ENCODE assay signal across 15 cellular contexts in the genomic region with DNA sequence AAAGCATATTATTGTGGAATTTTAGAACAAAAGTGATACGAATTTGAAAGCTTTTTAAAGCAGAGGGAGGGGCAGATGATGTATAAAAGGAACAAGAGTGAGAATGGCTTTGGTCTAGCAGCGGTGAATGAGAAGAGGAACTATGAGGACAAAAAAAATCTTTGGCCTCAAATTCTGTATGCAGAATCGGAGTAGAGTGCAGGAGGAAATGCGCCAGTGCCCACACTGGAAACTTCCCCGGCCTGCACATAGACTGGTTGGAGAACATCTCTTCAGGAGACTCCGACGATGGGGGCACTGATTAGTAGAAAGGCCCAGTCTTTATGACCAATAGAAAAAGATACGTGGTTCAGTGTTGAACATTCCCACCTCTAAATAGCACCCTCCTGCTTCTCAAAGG. TPM values are rescaled to one million over a fixed set of nuclear protein-coding genes. Genes with fewer than 3 reads are reported as not detected.
"Had no signal": no experiment of that assay in that cellular context is flagged by ENCODE, and none has a peak within 500 bp of the region (broad histone marks: within the 10 kb centered on the region; RNA-seq: fewer than 3 reads in every experiment).

No MANE protein-coding gene starts in this region.

- H3K27ac Mint-ChIP-seq: activated naive CD4-positive, alpha-beta T cell treated with anti-CD3 and anti-CD28 coated beads, Interleukin-2, amount 10 ng/mL, durations not matched to agents 7 days and 5 days; activated T-helper 2 cell treated with anti-CD3 and anti-CD28 coated beads, Interferon-gamma antibody, Interleukin-2, Interleukin-4, amounts not matched to agents 10 μg/mL and 5 μg/mL and 100 μg/mL, durations not matched to agents 14 hours and 24 hours and 36 hours; progenitor cell of endocrine pancreas; stimulated activated naive CD8-positive, alpha-beta T cell treated with anti-CD3 and anti-CD28 coated beads, Interleukin-15, Interleukin-2, amounts not matched to agents 100 ng/mL and 50 ng/mL, for 24 hours had no signal

- H3K27me3 ChIP-seq: gastroesophageal sphincter, right lobe of liver, spleen, testis had no signal

- H3K36me3 ChIP-seq: right lobe of liver had no signal

- H3K27me3 Mint-ChIP-seq: activated naive CD4-positive, alpha-beta T cell treated with anti-CD3 and anti-CD28 coated beads, Interleukin-2, amount 10 ng/mL, durations not matched to agents 7 days and 5 days; naive thymus-derived CD8-positive, alpha-beta T cell; progenitor cell of endocrine pancreas; stimulated activated naive CD8-positive, alpha-beta T cell treated with anti-CD3 and anti-CD28 coated beads, Interleukin-15, Interleukin-2, amounts not matched to agents 100 ng/mL and 50 ng/mL, for 24 hours had no signal

- ATAC-seq: gastroesophageal sphincter; naive thymus-derived CD8-positive, alpha-beta T cell had no signal

- H3K4me3 Mint-ChIP-seq: activated naive CD4-positive, alpha-beta T cell treated with anti-CD3 and anti-CD28 coated beads, Interleukin-2, amount 10 ng/mL, durations not matched to agents 7 days and 5 days; naive thymus-derived CD8-positive, alpha-beta T cell; stimulated activated naive CD8-positive, alpha-beta T cell treated with anti-CD3 and anti-CD28 coated beads, Interleukin-15, Interleukin-2, amounts not matched to agents 100 ng/mL and 50 ng/mL, for 24 hours had no signal

- H3K4me3 ChIP-seq: coronary artery, gastroesophageal sphincter, right lobe of liver, spleen, testis had no signal

- DNase-seq: activated CD4-positive, alpha-beta T cell treated with anti-CD3 and anti-CD28 coated beads for 48 hours; activated naive CD4-positive, alpha-beta T cell treated with anti-CD3 and anti-CD28 coated beads, Interleukin-2, amount 10 ng/mL, durations not matched to agents 7 days and 5 days; effector memory CD4-positive, alpha-beta T cell; naive thymus-derived CD8-positive, alpha-beta T cell; right lobe of liver; spleen; stimulated activated CD4-positive, alpha-beta T cell treated with anti-CD3 and anti-CD28 coated beads, Interleukin-1b, Interleukin-23, amount 100 ng/mL, for 48 hours; T1000; testis had no signal

- H3K4me1 ChIP-seq: testis had no signal

- H3K9me3 ChIP-seq: gastroesophageal sphincter, right lobe of liver, spleen, testis had no signal

- H3K27ac ChIP-seq: coronary artery, epithelial cell of prostate, gastroesophageal sphincter, right lobe of liver, spleen, testis had no signal

- H3K9me3 Mint-ChIP-seq: activated naive CD4-positive, alpha-beta T cell treated with anti-CD3 and anti-CD28 coated beads, Interleukin-2, amount 10 ng/mL, durations not matched to agents 7 days and 5 days; activated T-helper 2 cell treated with anti-CD3 and anti-CD28 coated beads, Interferon-gamma antibody, Interleukin-2, Interleukin-4, amounts not matched to agents 10 μg/mL and 5 μg/mL and 100 μg/mL, durations not matched to agents 14 hours and 24 hours and 36 hours; naive thymus-derived CD8-positive, alpha-beta T cell; stimulated activated naive CD8-positive, alpha-beta T cell treated with anti-CD3 and anti-CD28 coated beads, Interleukin-15, Interleukin-2, amounts not matched to agents 100 ng/mL and 50 ng/mL, for 24 hours had no signal

RNA-seq across cellular contexts. Expression of gene SLC46A2, which starts 51.3 kb away (rescaled TPM):
- total RNA-seq: activated T-helper 2 cell treated with anti-CD3 and anti-CD28 coated beads, Interferon-gamma antibody, Interleukin-2, Interleukin-4, amounts not matched to agents 10 μg/mL and 5 μg/mL and 100 μg/mL, durations not matched to agents 14 hours and 24 hours and 36 hours; naive thymus-derived CD8-positive, alpha-beta T cell; progenitor cell of endocrine pancreas had no signal
